2 cellular contexts compared by ENCODE assay signal in genomic region chr1:21619041-21619947, GRCh38.
TF ChIP-seq lines count a peak whose summit lies in the region.

No MANE protein-coding gene starts in this region.

TF ChIP-seq in SK-N-SH, 30 proteins besides CTCF, POLR2A, EP300 and RAD21 (continued from another document):
- no peak for TF ChIP-seq PBX3 (IDR thresholded peaks at IDR 0.05)
- TF ChIP-seq FOXM1 (IDR thresholded peaks at IDR 0.05; ENCODE audit: low read depth) = no peak
- no peak for TF ChIP-seq TEAD4 (IDR thresholded peaks at IDR 0.05; ENCODE audit: borderline replicate concordance, insufficient read depth)
- TF ChIP-seq SIN3A (IDR thresholded peaks at IDR 0.05; ENCODE audit: borderline replicate concordance, low read depth, low read length) = no peak
- no peak for TF ChIP-seq JUND (IDR thresholded peaks at IDR 0.05)
- TF ChIP-seq ZBTB33 (IDR thresholded peaks at IDR 0.05; ENCODE audit: borderline replicate concordance, low read depth) = no peak
- no peak for TF ChIP-seq FOXJ3 (CRISPR knock-in tag; IDR thresholded peaks at IDR 0.05)
- no peak for TF ChIP-seq USF2 (IDR thresholded peaks at IDR 0.05; ENCODE audit: borderline replicate concordance, low read depth, low read length)
- no peak for TF ChIP-seq MAX (IDR thresholded peaks at IDR 0.05; ENCODE audit: low read depth)
- no peak for TF ChIP-seq NFIC (IDR thresholded peaks at IDR 0.05; ENCODE audit: borderline replicate concordance)
- TF ChIP-seq TCF12 (IDR thresholded peaks at IDR 0.05) = no peak
- no peak for TF ChIP-seq REST (IDR thresholded peaks at IDR 0.05; ENCODE audit: low read depth, low read length)
- TF ChIP-seq ELF1 (IDR thresholded peaks at IDR 0.05) = no peak

TF ChIP-seq in SK-N-SH treated with all-trans-retinoic acid at 6 μM for 48 hours, 23 proteins besides CTCF, POLR2A, EP300 and RAD21 (continued from another document):
- TF ChIP-seq ISL1 (CRISPR knock-in tag; IDR thresholded peaks at IDR 0.05) = no peak
